In the genomic region with DNA sequence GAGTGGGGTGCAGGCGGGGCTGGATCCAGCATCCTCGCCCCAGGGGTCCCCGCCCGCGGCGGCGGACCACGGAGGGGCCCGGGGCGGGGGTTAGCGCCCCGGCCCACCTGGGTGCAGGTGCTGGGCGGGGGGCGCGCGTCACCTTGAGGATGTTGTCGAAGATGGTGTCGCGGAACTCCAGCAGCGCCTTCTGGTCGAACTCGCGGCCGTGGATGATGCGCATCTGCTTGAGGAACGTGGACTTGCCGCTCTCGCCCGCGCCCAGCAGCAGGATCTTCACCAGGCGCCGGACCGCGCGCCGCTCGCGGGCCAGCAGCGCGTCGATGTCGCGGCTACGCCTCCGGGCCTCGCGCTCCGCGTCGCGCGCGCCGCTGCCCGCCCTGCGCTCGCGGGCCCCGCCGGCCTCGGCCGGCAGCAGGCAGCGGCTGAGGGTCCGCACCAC, we compare ENCODE assay signal across 8 cellular contexts. TPM values are rescaled to one million over a fixed set of nuclear protein-coding genes. Genes with fewer than 3 reads are reported as not detected.
DNase-seq lines count a peak whose midpoint lies in the region; ATAC-seq lines count a peak whose summit lies in the region.

No MANE protein-coding gene starts in this region.

- intact Hi-C loops in Right ventricle myocardium superior (cut with DNase I) (no loop called here), posterior vena cava (cut with DNase I) (no loop called here)

- ATAC-seq in Right ventricle myocardium superior (ENCODE audit: poor library complexity): no peak
- ATAC-seq in GM18502 (IDR thresholded peaks at IDR 0.05; ENCODE audit: poor library complexity, unreplicated experiment): no peak

- DNase-seq in activated T-cell treated with anti-CD3 and anti-CD28 coated beads for 48 hours (ENCODE audit: low read depth) (peak; percentile 21), LoVo (ENCODE audit: low spot score) (peak; percentile 31), activated T-helper 1 cell treated with Interleukin-2 at 50 U/mL for 16 hours (ENCODE audit: low read depth) (peak; percentile 5), Right ventricle myocardium superior (peak; percentile 70), posterior vena cava (ENCODE audit: low spot score) (peak; percentile 86), SHP77 treated with DMSO at 0.1 percent for 48 hours (lab: John Stamatoyannopoulos, UW) (no peak)
- DNase-seq in activated T-cell treated with anti-CD3 and anti-CD28 coated beads, Interleukin-2, amount 50 U/mL, for 1 hour: no peak

RNA-seq across cellular contexts. Expression of a gene that starts 0.4 kb away (rescaled TPM):
- total RNA-seq in Right ventricle myocardium superior: 40.6 TPM
- total RNA-seq in posterior vena cava: 10 to 100 TPM; 59.8 to 65.8 TPM

Comparison
In these comparisons a context has a peak if more than half of its experiments do, and no peak if none do; other contexts are left out.
1. DNase-seq: peak in activated T-cell treated with anti-CD3 and anti-CD28 coated beads for 48 hours (single experiment), LoVo (single experiment), activated T-helper 1 cell treated with Interleukin-2 at 50 U/mL for 16 hours (single experiment), Right ventricle myocardium superior (single experiment) and posterior vena cava (single experiment); none in activated T-cell treated with anti-CD3 and anti-CD28 coated beads, Interleukin-2, amount 50 U/mL, for 1 hour (single experiment) and SHP77 treated with DMSO at 0.1 percent for 48 hours (single experiment).